Comparison of ENCODE assay signal across 8 cellular contexts in genomic region chr11:16737860-16738197, GRCh38. TPM values are rescaled to one million over a fixed set of nuclear protein-coding genes. Genes with fewer than 3 reads are reported as not detected.
DNase-seq lines count a peak whose midpoint lies in the region; ATAC-seq and TF ChIP-seq lines count a peak whose summit lies in the region.

No MANE protein-coding gene starts in this region.

- intact Hi-C loops in heart right ventricle (cut with DNase I): no loop called here

- WGBS in heart right ventricle, 2 donors: 0 to 1% methylated on average over 6 of the region's 6 CpGs

- peaks cover 19% of the 10 kb centered on the region for H3K36me3 ChIP-seq in RWPE2 (ENCODE audit: low read depth)
- H3K36me3 ChIP-seq in heart right ventricle: peaks cover 0 to 16% (median 0%) of the 10 kb centered on the region in 9 donors

- H3K27me3 ChIP-seq in RWPE2 (ENCODE audit: insufficient read depth, poor library complexity, severe bottlenecking) (no peaks in the 10 kb centered on the region), heart right ventricle (no peaks in the 10 kb centered on the region)

- peak; percentile 10 for ATAC-seq in GM18870 (IDR thresholded peaks at IDR 0.05; ENCODE audit: unreplicated experiment)
- peak; percentile 16 for ATAC-seq in HG02759 (IDR thresholded peaks at IDR 0.05; ENCODE audit: unreplicated experiment)
- ATAC-seq in RWPE2 (ENCODE audit: low read depth): no peak; the same call in 2 of the 3 replicates
- peak in 5 of 8 donors; percentile 2 to 20 (median 13) for ATAC-seq in heart right ventricle
- ATAC-seq in stimulated activated memory B cell treated with anti-CD40 and anti-IgM and Interleukin-4, amounts not matched to agents 10 μg/mL and 1 μg/mL and 100 μg/mL, for 72 hours: peak; percentile 21

- H3K4me1 ChIP-seq in RWPE2 (ENCODE audit: insufficient read depth, poor library complexity, severe bottlenecking) (peaks cover 3% of the 10 kb centered on the region), heart right ventricle (peaks cover 0 to 40% (median 34%) of the 10 kb centered on the region in 9 donors)

- H3K36me3 Mint-ChIP-seq in stimulated activated memory B cell treated with anti-CD40 and anti-IgM and Interleukin-4, amounts not matched to agents 10 μg/mL and 1 μg/mL and 100 μg/mL, for 72 hours: peaks cover 7% of the 10 kb centered on the region

- no peaks in the 10 kb centered on the region for H3K27me3 Mint-ChIP-seq in stimulated activated memory B cell treated with anti-CD40 and anti-IgM and Interleukin-4, amounts not matched to agents 10 μg/mL and 1 μg/mL and 100 μg/mL, for 72 hours

- H3K4me3 ChIP-seq in RWPE2 (ENCODE audit: severe bottlenecking) (peak overlapping the region; percentile 83), heart right ventricle (peak overlapping the region; percentile 60 to 93 (median 84))

- peak overlapping the region; percentile 53 for H3K27ac ChIP-seq in RWPE2 (ENCODE audit: poor library complexity, severe bottlenecking)
- H3K27ac ChIP-seq in heart right ventricle: peak overlapping the region; percentile 80 to 98 (median 94)

- H3K27ac Mint-ChIP-seq in stimulated activated memory B cell treated with anti-CD40 and anti-IgM and Interleukin-4, amounts not matched to agents 10 μg/mL and 1 μg/mL and 100 μg/mL, for 72 hours: no peak overlapping the region

- no peak for DNase-seq in RWPE2 (ENCODE audit: low spot score)
- DNase-seq in heart right ventricle: no peak
- DNase-seq in T1000 (lab: John Stamatoyannopoulos, UW): no peak
- DNase-seq in hippocampal formation (lab: John Stamatoyannopoulos, UW): no peak
- DNase-seq in cortex of kidney (lab: John Stamatoyannopoulos, UW): no peak

- H3K9me3 Mint-ChIP-seq in stimulated activated memory B cell treated with anti-CD40 and anti-IgM and Interleukin-4, amounts not matched to agents 10 μg/mL and 1 μg/mL and 100 μg/mL, for 72 hours: no peaks in the 10 kb centered on the region

- H3K4me1 Mint-ChIP-seq in stimulated activated memory B cell treated with anti-CD40 and anti-IgM and Interleukin-4, amounts not matched to agents 10 μg/mL and 1 μg/mL and 100 μg/mL, for 72 hours: peaks cover 21% of the 10 kb centered on the region

- no peaks in the 10 kb centered on the region for H3K9me3 ChIP-seq in RWPE2 (ENCODE audit: severe bottlenecking)
- H3K9me3 ChIP-seq in heart right ventricle: no peaks in the 10 kb centered on the region

- H3K4me3 Mint-ChIP-seq in stimulated activated memory B cell treated with anti-CD40 and anti-IgM and Interleukin-4, amounts not matched to agents 10 μg/mL and 1 μg/mL and 100 μg/mL, for 72 hours: no peak overlapping the region

- no peak for TF ChIP-seq CTCF in RWPE2 (IDR thresholded peaks at IDR 0.05; ENCODE audit: poor library complexity, severe bottlenecking)
- no peak for TF ChIP-seq CTCF in heart right ventricle (IDR thresholded peaks at IDR 0.05)

RNA-seq across cellular contexts. Expression of gene C11orf58, which starts 0.6 kb away (rescaled TPM):
- total RNA-seq in heart right ventricle: 100 to 1,000 TPM in 8 of 10 donors, 10 to 100 TPM in 2; 94.9 to 141 (median 110) TPM
- polyA plus RNA-seq in heart right ventricle: 10 to 100 TPM; 70.2 to 83.2 TPM
